1 cellular context compared by ENCODE assay signal in the genomic region with DNA sequence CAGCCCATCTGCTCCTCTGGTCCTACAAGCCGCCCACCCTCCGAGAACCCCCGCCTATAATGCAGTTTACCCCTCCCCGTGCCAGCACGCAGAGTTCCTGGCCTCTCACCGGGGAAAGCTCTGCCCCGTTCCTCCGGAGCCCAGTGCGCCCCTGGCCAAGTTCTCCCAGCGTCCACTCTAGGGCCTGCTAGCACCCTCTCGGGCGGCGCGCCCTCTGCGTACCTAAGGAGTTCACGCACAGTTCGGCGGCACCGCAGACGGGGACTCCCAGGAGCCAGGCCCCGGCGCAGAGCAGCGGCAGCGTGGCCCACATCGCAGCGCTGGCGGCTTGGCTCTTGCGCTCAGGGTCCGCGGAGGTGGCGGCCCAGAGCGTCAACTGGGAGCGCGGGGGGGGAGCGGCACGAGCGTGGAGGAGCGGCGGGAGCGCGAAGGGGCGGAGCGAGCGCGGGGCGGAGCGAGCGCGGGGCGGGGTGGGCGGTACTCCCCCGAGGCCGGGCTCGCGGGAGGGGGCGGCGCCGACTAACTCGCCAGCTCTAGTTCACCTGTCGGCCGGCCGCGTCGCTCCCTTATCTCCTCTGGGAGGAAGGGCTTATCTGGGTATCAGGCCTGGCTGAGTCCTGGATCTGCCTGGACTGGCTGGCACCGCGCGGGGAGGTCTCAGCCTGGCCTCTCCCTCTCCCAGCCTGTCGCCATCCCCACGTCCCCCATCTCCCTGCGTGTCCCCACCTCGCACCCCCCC.
TF ChIP-seq lines count a peak whose summit lies in the region.

A gene with protein sequence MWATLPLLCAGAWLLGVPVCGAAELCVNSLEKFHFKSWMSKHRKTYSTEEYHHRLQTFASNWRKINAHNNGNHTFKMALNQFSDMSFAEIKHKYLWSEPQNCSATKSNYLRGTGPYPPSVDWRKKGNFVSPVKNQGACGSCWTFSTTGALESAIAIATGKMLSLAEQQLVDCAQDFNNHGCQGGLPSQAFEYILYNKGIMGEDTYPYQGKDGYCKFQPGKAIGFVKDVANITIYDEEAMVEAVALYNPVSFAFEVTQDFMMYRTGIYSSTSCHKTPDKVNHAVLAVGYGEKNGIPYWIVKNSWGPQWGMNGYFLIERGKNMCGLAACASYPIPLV (minus strand): TSS at position 378 of the 739 bp plus-strand sequence. CDS start 65 bp downstream, at position 313.

TF ChIP-seq in HepG2, 621 proteins besides CTCF, POLR2A, EP300 and RAD21 (continued from another document and continues in another):
- TF ChIP-seq ZNF629 (CRISPR knock-in tag; conservative IDR thresholded peaks at IDR 0.05) (no peak), ZNF746 (CRISPR knock-in tag; IDR thresholded peaks at IDR 0.05) (peak; percentile 27; the same call in 1 of the 2 replicates), RBFOX2 (IDR thresholded peaks at IDR 0.05; ENCODE audit: low read depth, low read length) (peak; percentile 88), ZBTB8A (CRISPR knock-in tag; IDR thresholded peaks at IDR 0.05; ENCODE audit: borderline replicate concordance, low read depth) (no peak), ZNF713 (CRISPR knock-in tag; IDR thresholded peaks at IDR 0.05) (no peak), DMAP1 (CRISPR knock-in tag; IDR thresholded peaks at IDR 0.05) (peak; percentile 78; the same call in 1 of the 2 replicates), SMC3 (IDR thresholded peaks at IDR 0.05; ENCODE audit: low read length) (no peak), NR2F2 (IDR thresholded peaks at IDR 0.05; ENCODE audit: borderline replicate concordance, low read depth) (no peak), ERF (CRISPR knock-in tag; IDR thresholded peaks at IDR 0.05) (peak; percentile 31; the same call in 1 of the 2 replicates), RFX3 (CRISPR knock-in tag; IDR thresholded peaks at IDR 0.05) (no peak), ZC3H13 (CRISPR knock-in tag; IDR thresholded peaks at IDR 0.05) (peak; percentile 82; the same call in 1 of the 2 replicates), JDP2 (CRISPR knock-in tag; IDR thresholded peaks at IDR 0.05; ENCODE audit: borderline replicate concordance) (no peak; the same call in 1 of the 2 replicates), TSC22D2 (CRISPR knock-in tag; IDR thresholded peaks at IDR 0.05; ENCODE audit: borderline replicate concordance) (peak; percentile 54; the same call in 1 of the 2 replicates), SETDB1 (CRISPR knock-in tag; IDR thresholded peaks at IDR 0.05; ENCODE audit: borderline replicate concordance) (no peak), MED1 (CRISPR knock-in tag; IDR thresholded peaks at IDR 0.05) (peak; percentile 50), GFI1 (CRISPR knock-in tag; IDR thresholded peaks at IDR 0.05; ENCODE audit: borderline replicate concordance) (peak; percentile 41; the same call in 1 of the 2 replicates), ZNF841 (CRISPR knock-in tag; IDR thresholded peaks at IDR 0.05; ENCODE audit: borderline replicate concordance) (no peak), TBL1XR1 (IDR thresholded peaks at IDR 0.05; ENCODE audit: borderline replicate concordance, low read length, partially characterized antibody) (no peak), SNRNP70 (IDR thresholded peaks at IDR 0.05; ENCODE audit: low read depth, low read length) (no peak), KAT2B (IDR thresholded peaks at IDR 0.05; ENCODE audit: borderline replicate concordance, low read depth, low read length) (no peak), ZNF510 (CRISPR knock-in tag; IDR thresholded peaks at IDR 0.05; ENCODE audit: low read depth) (no peak; the same call in 1 of the 2 replicates), ZNF460 (CRISPR knock-in tag; IDR thresholded peaks at IDR 0.05; ENCODE audit: borderline replicate concordance) (no peak), ZNF567 (CRISPR knock-in tag; IDR thresholded peaks at IDR 0.05; ENCODE audit: borderline replicate concordance) (no peak), RBM22 (optimal IDR thresholded peaks at IDR 0.05; ENCODE audit: low read length) (no peak), MEIS2 (CRISPR knock-in tag; IDR thresholded peaks at IDR 0.05) (peak; percentile 26; the same call in 1 of the 2 replicates), ZNF644 (CRISPR knock-in tag; IDR thresholded peaks at IDR 0.05; ENCODE audit: low read depth) (no peak), TGIF2 (CRISPR knock-in tag; IDR thresholded peaks at IDR 0.05) (peak; percentile 72; the same call in 1 of the 2 replicates), ARNT (IDR thresholded peaks at IDR 0.05) (no peak), EEA1 (CRISPR knock-in tag; IDR thresholded peaks at IDR 0.05; ENCODE audit: borderline replicate concordance) (peak; percentile 89; the same call in 1 of the 2 replicates), TCF7L2 (IDR thresholded peaks at IDR 0.05; ENCODE audit: low read depth, low read length) (no peak), MBD4 (IDR thresholded peaks at IDR 0.05; ENCODE audit: borderline replicate concordance, low read length) (no peak), ZMAT3 (CRISPR knock-in tag; conservative IDR thresholded peaks at IDR 0.05) (0 out of 2 replicates have a peak, but pooled peaks have one; percentile 57)
- TF ChIP-seq, protein P1, sequence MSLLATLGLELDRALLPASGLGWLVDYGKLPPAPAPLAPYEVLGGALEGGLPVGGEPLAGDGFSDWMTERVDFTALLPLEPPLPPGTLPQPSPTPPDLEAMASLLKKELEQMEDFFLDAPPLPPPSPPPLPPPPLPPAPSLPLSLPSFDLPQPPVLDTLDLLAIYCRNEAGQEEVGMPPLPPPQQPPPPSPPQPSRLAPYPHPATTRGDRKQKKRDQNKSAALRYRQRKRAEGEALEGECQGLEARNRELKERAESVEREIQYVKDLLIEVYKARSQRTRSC (CRISPR knock-in tag; IDR thresholded peaks at IDR 0.05; ENCODE audit: low read depth): peak; percentile 79; the same call in 1 of the 2 replicates
- TF ChIP-seq, protein P2, sequence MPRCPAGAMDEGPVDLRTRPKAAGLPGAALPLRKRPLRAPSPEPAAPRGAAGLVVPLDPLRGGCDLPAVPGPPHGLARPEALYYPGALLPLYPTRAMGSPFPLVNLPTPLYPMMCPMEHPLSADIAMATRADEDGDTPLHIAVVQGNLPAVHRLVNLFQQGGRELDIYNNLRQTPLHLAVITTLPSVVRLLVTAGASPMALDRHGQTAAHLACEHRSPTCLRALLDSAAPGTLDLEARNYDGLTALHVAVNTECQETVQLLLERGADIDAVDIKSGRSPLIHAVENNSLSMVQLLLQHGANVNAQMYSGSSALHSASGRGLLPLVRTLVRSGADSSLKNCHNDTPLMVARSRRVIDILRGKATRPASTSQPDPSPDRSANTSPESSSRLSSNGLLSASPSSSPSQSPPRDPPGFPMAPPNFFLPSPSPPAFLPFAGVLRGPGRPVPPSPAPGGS (CRISPR knock-in tag; IDR thresholded peaks at IDR 0.05): no peak
- TF ChIP-seq, protein P3, sequence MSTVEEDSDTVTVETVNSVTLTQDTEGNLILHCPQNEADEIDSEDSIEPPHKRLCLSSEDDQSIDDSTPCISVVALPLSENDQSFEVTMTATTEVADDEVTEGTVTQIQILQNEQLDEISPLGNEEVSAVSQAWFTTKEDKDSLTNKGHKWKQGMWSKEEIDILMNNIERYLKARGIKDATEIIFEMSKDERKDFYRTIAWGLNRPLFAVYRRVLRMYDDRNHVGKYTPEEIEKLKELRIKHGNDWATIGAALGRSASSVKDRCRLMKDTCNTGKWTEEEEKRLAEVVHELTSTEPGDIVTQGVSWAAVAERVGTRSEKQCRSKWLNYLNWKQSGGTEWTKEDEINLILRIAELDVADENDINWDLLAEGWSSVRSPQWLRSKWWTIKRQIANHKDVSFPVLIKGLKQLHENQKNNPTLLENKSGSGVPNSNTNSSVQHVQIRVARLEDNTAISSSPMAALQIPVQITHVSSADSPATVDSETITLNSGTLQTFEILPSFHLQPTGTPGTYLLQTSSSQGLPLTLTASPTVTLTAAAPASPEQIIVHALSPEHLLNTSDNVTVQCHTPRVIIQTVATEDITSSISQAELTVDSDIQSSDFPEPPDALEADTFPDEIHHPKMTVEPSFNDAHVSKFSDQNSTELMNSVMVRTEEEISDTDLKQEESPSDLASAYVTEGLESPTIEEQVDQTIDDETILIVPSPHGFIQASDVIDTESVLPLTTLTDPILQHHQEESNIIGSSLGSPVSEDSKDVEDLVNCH (CRISPR knock-in tag; IDR thresholded peaks at IDR 0.05): 0 out of 2 replicates have a peak, but pooled peaks have one; percentile 54
- TF ChIP-seq, protein P4, sequence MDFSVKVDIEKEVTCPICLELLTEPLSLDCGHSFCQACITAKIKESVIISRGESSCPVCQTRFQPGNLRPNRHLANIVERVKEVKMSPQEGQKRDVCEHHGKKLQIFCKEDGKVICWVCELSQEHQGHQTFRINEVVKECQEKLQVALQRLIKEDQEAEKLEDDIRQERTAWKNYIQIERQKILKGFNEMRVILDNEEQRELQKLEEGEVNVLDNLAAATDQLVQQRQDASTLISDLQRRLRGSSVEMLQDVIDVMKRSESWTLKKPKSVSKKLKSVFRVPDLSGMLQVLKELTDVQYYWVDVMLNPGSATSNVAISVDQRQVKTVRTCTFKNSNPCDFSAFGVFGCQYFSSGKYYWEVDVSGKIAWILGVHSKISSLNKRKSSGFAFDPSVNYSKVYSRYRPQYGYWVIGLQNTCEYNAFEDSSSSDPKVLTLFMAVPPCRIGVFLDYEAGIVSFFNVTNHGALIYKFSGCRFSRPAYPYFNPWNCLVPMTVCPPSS (IDR thresholded peaks at IDR 0.05): no peak
- TF ChIP-seq, protein P5, sequence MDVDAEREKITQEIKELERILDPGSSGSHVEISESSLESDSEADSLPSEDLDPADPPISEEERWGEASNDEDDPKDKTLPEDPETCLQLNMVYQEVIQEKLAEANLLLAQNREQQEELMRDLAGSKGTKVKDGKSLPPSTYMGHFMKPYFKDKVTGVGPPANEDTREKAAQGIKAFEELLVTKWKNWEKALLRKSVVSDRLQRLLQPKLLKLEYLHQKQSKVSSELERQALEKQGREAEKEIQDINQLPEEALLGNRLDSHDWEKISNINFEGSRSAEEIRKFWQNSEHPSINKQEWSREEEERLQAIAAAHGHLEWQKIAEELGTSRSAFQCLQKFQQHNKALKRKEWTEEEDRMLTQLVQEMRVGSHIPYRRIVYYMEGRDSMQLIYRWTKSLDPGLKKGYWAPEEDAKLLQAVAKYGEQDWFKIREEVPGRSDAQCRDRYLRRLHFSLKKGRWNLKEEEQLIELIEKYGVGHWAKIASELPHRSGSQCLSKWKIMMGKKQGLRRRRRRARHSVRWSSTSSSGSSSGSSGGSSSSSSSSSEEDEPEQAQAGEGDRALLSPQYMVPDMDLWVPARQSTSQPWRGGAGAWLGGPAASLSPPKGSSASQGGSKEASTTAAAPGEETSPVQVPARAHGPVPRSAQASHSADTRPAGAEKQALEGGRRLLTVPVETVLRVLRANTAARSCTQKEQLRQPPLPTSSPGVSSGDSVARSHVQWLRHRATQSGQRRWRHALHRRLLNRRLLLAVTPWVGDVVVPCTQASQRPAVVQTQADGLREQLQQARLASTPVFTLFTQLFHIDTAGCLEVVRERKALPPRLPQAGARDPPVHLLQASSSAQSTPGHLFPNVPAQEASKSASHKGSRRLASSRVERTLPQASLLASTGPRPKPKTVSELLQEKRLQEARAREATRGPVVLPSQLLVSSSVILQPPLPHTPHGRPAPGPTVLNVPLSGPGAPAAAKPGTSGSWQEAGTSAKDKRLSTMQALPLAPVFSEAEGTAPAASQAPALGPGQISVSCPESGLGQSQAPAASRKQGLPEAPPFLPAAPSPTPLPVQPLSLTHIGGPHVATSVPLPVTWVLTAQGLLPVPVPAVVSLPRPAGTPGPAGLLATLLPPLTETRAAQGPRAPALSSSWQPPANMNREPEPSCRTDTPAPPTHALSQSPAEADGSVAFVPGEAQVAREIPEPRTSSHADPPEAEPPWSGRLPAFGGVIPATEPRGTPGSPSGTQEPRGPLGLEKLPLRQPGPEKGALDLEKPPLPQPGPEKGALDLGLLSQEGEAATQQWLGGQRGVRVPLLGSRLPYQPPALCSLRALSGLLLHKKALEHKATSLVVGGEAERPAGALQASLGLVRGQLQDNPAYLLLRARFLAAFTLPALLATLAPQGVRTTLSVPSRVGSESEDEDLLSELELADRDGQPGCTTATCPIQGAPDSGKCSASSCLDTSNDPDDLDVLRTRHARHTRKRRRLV (CRISPR knock-in tag; IDR thresholded peaks at IDR 0.05): no peak
- TF ChIP-seq, protein P6, sequence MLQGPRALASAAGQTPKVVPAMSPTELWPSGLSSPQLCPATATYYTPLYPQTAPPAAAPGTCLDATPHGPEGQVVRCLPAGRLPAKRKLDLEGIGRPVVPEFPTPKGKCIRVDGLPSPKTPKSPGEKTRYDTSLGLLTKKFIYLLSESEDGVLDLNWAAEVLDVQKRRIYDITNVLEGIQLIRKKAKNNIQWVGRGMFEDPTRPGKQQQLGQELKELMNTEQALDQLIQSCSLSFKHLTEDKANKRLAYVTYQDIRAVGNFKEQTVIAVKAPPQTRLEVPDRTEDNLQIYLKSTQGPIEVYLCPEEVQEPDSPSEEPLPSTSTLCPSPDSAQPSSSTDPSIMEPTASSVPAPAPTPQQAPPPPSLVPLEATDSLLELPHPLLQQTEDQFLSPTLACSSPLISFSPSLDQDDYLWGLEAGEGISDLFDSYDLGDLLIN (CRISPR knock-in tag; IDR thresholded peaks at IDR 0.05; ENCODE audit: borderline replicate concordance): peak; percentile 16; the same call in 1 of the 2 replicates
- TF ChIP-seq, protein P7, sequence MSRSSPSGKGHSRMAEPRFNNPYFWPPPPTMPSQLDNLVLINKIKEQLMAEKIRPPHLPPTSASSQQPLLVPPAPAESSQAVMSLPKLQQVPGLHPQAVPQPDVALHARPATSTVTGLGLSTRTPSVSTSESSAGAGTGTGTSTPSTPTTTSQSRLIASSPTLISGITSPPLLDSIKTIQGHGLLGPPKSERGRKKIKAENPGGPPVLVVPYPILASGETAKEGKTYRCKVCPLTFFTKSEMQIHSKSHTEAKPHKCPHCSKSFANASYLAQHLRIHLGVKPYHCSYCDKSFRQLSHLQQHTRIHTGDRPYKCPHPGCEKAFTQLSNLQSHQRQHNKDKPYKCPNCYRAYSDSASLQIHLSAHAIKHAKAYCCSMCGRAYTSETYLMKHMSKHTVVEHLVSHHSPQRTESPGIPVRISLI (CRISPR knock-in tag; IDR thresholded peaks at IDR 0.05; ENCODE audit: borderline replicate concordance): 0 out of 2 replicates have a peak, but pooled peaks have one; percentile 50
- TF ChIP-seq, protein P8, sequence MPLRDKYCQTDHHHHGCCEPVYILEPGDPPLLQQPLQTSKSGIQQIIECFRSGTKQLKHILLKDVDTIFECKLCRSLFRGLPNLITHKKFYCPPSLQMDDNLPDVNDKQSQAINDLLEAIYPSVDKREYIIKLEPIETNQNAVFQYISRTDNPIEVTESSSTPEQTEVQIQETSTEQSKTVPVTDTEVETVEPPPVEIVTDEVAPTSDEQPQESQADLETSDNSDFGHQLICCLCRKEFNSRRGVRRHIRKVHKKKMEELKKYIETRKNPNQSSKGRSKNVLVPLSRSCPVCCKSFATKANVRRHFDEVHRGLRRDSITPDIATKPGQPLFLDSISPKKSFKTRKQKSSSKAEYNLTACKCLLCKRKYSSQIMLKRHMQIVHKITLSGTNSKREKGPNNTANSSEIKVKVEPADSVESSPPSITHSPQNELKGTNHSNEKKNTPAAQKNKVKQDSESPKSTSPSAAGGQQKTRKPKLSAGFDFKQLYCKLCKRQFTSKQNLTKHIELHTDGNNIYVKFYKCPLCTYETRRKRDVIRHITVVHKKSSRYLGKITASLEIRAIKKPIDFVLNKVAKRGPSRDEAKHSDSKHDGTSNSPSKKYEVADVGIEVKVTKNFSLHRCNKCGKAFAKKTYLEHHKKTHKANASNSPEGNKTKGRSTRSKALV (CRISPR knock-in tag; IDR thresholded peaks at IDR 0.05): peak; percentile 93; the same call in 1 of the 2 replicates
